ENCODE assay signal across 9 cellular contexts in the genomic region with DNA sequence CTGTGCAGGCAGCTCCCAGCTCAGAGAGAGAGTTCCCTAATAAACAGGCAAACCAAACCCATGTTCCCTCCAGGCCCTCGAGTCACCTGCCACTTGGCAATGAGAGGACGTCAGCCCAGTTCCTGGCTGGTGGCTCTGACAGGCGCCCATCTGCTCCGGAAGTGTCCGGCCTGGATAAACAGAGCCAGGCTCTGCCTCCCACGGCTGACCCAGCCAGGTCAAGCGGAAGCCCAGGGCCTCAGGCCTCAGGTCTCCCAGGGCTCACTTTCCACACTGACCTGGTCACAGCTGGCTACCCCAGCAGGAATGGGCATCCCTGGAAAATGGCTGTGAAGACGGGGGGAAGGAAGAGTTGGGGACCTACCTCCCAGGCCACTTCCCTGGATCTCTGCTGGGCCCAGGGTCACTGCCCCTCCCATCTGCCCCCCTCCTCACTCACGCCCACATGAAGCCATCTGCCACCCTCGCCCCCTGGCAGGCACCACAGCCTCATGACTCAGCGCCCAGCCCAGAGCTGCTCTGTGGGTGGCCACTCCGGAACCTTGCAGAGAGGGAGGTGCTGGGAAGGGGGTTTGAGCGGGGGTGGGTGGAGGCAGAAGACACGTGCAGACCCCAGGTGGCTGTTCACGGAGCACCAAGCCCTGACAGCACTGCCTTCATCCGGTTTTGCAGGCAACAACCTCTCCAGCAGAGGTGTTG. TPM values are rescaled to one million over a fixed set of nuclear protein-coding genes. Genes with fewer than 3 reads are reported as not detected.
DNase-seq lines count a peak whose midpoint lies in the region; ATAC-seq and TF ChIP-seq lines count a peak whose summit lies in the region.
"Had no signal": no experiment of that assay in that cellular context is flagged by ENCODE, and none has a peak within 500 bp of the region (broad histone marks: within the 10 kb centered on the region; RNA-seq: fewer than 3 reads in every experiment).

No MANE protein-coding gene starts in this region.

- H3K36me3 Mint-ChIP-seq in activated naive CD8-positive, alpha-beta T cell treated with anti-CD3 and anti-CD28 coated beads, Interleukin-2, amount 50 U/mL, for 24 hours (ENCODE audit: low read depth): no peaks in the 10 kb centered on the region
- H3K36me3 Mint-ChIP-seq: brain had no signal

- H3K27ac Mint-ChIP-seq in activated naive CD8-positive, alpha-beta T cell treated with anti-CD3 and anti-CD28 coated beads, Interleukin-2, amount 50 U/mL, for 24 hours: peak overlapping the region; percentile 76

- peak; percentile 22 for ATAC-seq in activated naive CD8-positive, alpha-beta T cell treated with anti-CD3 and anti-CD28 coated beads, Interleukin-2, amount 50 U/mL, for 24 hours
- ATAC-seq in HG02884 (IDR thresholded peaks at IDR 0.05; ENCODE audit: unreplicated experiment) (no peak), GM21723 (IDR thresholded peaks at IDR 0.05; ENCODE audit: unreplicated experiment) (no peak)

- no peaks in the 10 kb centered on the region for H3K9me3 Mint-ChIP-seq in activated naive CD8-positive, alpha-beta T cell treated with anti-CD3 and anti-CD28 coated beads, Interleukin-2, amount 50 U/mL, for 24 hours

- no peak overlapping the region for H3K4me3 Mint-ChIP-seq in activated naive CD8-positive, alpha-beta T cell treated with anti-CD3 and anti-CD28 coated beads, Interleukin-2, amount 50 U/mL, for 24 hours
- H3K4me3 Mint-ChIP-seq: brain had no signal

- no peaks in the 10 kb centered on the region for H3K27me3 Mint-ChIP-seq in activated naive CD8-positive, alpha-beta T cell treated with anti-CD3 and anti-CD28 coated beads, Interleukin-2, amount 50 U/mL, for 24 hours
- H3K27me3 Mint-ChIP-seq: brain had no signal

- DNase-seq in Daoy (ENCODE audit: low read depth) (peak; percentile 75), mesenteric fat pad (ENCODE audit: low spot score) (peak; percentile 89), NCI-H2107 (lab: John Stamatoyannopoulos, UW) (no peak)
- DNase-seq in activated naive CD8-positive, alpha-beta T cell treated with anti-CD3 and anti-CD28 coated beads, Interleukin-2, amount 50 U/mL, for 24 hours: peak; percentile 42
- DNase-seq in activated CD4-positive, CD25-positive, alpha-beta regulatory T cell treated with anti-CD3 and anti-CD28 coated beads, Interleukin-2, amount 50 U/mL, for 72 hours: no peak

- H3K4me1 Mint-ChIP-seq in activated naive CD8-positive, alpha-beta T cell treated with anti-CD3 and anti-CD28 coated beads, Interleukin-2, amount 50 U/mL, for 24 hours: peaks cover 78% of the 10 kb centered on the region

TF ChIP-seq in PFSK-1, 5 proteins besides CTCF, POLR2A, EP300 and RAD21:
- TF ChIP-seq, protein P1, sequence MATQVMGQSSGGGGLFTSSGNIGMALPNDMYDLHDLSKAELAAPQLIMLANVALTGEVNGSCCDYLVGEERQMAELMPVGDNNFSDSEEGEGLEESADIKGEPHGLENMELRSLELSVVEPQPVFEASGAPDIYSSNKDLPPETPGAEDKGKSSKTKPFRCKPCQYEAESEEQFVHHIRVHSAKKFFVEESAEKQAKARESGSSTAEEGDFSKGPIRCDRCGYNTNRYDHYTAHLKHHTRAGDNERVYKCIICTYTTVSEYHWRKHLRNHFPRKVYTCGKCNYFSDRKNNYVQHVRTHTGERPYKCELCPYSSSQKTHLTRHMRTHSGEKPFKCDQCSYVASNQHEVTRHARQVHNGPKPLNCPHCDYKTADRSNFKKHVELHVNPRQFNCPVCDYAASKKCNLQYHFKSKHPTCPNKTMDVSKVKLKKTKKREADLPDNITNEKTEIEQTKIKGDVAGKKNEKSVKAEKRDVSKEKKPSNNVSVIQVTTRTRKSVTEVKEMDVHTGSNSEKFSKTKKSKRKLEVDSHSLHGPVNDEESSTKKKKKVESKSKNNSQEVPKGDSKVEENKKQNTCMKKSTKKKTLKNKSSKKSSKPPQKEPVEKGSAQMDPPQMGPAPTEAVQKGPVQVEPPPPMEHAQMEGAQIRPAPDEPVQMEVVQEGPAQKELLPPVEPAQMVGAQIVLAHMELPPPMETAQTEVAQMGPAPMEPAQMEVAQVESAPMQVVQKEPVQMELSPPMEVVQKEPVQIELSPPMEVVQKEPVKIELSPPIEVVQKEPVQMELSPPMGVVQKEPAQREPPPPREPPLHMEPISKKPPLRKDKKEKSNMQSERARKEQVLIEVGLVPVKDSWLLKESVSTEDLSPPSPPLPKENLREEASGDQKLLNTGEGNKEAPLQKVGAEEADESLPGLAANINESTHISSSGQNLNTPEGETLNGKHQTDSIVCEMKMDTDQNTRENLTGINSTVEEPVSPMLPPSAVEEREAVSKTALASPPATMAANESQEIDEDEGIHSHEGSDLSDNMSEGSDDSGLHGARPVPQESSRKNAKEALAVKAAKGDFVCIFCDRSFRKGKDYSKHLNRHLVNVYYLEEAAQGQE (IDR thresholded peaks at IDR 0.05; ENCODE audit: insufficient read depth in 1 of 2, low read depth in 2 of 2, low read length in 2 of 2): no peak
- 0 out of 2 replicates have a peak, but pooled peaks have one; percentile 50 for TF ChIP-seq SIN3A (IDR thresholded peaks at IDR 0.05; ENCODE audit: borderline replicate concordance, insufficient read depth, low read length)
- peak; percentile 89 for TF ChIP-seq FOXP2 (optimal IDR thresholded peaks at IDR 0.05; ENCODE audit: borderline replicate concordance, extremely low read depth, extremely low read length, insufficient read depth)

RNA-seq across cellular contexts. Expression of a gene that starts 37.4 kb away (rescaled TPM):
- 9.1 and 9.9 TPM in 2 replicates for total RNA-seq in Daoy (2014; rRNA removed; shearing (Covaris generic))
- 22.5 TPM for polyA plus RNA-seq in PFSK-1 (2012; ENCODE audit: insufficient read length, low read depth)
- total RNA-seq in mesenteric fat pad: 32.4 TPM

Comparison
In these comparisons a context has a peak if more than half of its experiments do, and no peak if none do; other contexts are left out.
1. DNase-seq: peak in Daoy (single experiment), activated naive CD8-positive, alpha-beta T cell treated with anti-CD3 and anti-CD28 coated beads, Interleukin-2, amount 50 U/mL, for 24 hours (single experiment) and mesenteric fat pad (single experiment); none in activated CD4-positive, CD25-positive, alpha-beta regulatory T cell treated with anti-CD3 and anti-CD28 coated beads, Interleukin-2, amount 50 U/mL, for 72 hours (single experiment) and NCI-H2107 (single experiment).